Comparison of ENCODE assay signal across 8 cellular contexts in genomic region chr11:64233913-64234839, GRCh38.
DNase-seq lines count a peak whose midpoint lies in the region; ATAC-seq and TF ChIP-seq lines count a peak whose summit lies in the region.

VEGFB (plus strand) TSS chr11:64234584; CDS start chr11:64234834, 250 bp downstream.

- H3K9me2 ChIP-seq in Loucy (replicated peaks; ENCODE audit: low read depth, low read length) = no peaks in the 10 kb centered on the region

- in situ Hi-C loops in ACHN (cut with HindIII; ENCODE audit: low pct_ligation_motif_present, low pct_unique_long_range_greater_than_20kb, low sequenced_read_pairs) = no loop called here

- TF ChIP-seq CTCF in Loucy (conservative IDR thresholded peaks at IDR 0.05; ENCODE audit: low read length) = no peak
- TF ChIP-seq CTCF in choroid plexus epithelial cell (conservative IDR thresholded peaks at IDR 0.05; ENCODE audit: low read depth, low read length) = no peak

- no peaks in the 10 kb centered on the region for H3K27me3 ChIP-seq in Loucy (ENCODE audit: insufficient read depth, low read length, poor library complexity, severe bottlenecking)
- no peaks in the 10 kb centered on the region for H3K27me3 ChIP-seq in layer of hippocampus (ENCODE audit: control insufficient read depth, insufficient read depth, low read length)

- H3F3A ChIP-seq in Loucy (ENCODE audit: low read depth) = peaks cover 6% of the 10 kb centered on the region; the same call in 1 of the 2 replicates

- H3K4me3 ChIP-seq in Loucy (ENCODE audit: low read length, poor library complexity, severe bottlenecking) = peak within 1 kb of the TSS; percentile 77
- H3K4me3 ChIP-seq in choroid plexus epithelial cell (ENCODE audit: low read depth, low read length) = peak within 1 kb of the TSS; percentile 67

- no peaks in the 10 kb centered on the region for H3K9me3 ChIP-seq in Loucy (ENCODE audit: insufficient read depth, low read depth, low read length)

- H3K79me2 ChIP-seq in Loucy (ENCODE audit: insufficient read depth, low read length) = peaks cover 22% of the 10 kb centered on the region; the same call in 1 of the 2 replicates

- H3K4me2 ChIP-seq in Loucy (ENCODE audit: low read depth, low read length, poor library complexity, severe bottlenecking) = peak within 1 kb of the TSS; percentile 83

- H2AFZ ChIP-seq in Loucy (ENCODE audit: low read length) = no peak within 1 kb of the TSS

- peak within 1 kb of the TSS; percentile 83 for H3K27ac ChIP-seq in layer of hippocampus (ENCODE audit: low read depth, low read length)

- H4K20me1 ChIP-seq in Loucy (ENCODE audit: insufficient read depth, low read length, poor library complexity, severe bottlenecking) = peaks cover 15% of the 10 kb centered on the region

- ATAC-seq in GM18909 (IDR thresholded peaks at IDR 0.05; ENCODE audit: poor library complexity, unreplicated experiment) (peak; percentile 41), HG03378 (IDR thresholded peaks at IDR 0.05; ENCODE audit: unreplicated experiment) (no peak)
- ATAC-seq in activated CD4-positive, CD25-positive, alpha-beta regulatory T cell treated with anti-CD3 and anti-CD28 coated beads, Interleukin-2, amount 50 U/mL, for 24 hours = peak; percentile 49 to 59

- no peaks in the 10 kb centered on the region; the same call in 1 of the 2 replicates for H3K36me3 ChIP-seq in Loucy (ENCODE audit: insufficient read depth, low read length)

- peaks cover 16% of the 10 kb centered on the region for H3K4me1 ChIP-seq in Loucy (ENCODE audit: insufficient read depth, low read length, poor library complexity, severe bottlenecking)

- peak within 1 kb of the TSS; percentile 66 for H3K9ac ChIP-seq in Loucy (ENCODE audit: low read depth, low read length, poor library complexity, severe bottlenecking)

- DNase-seq in ACHN (peak; percentile 70), choroid plexus epithelial cell (ENCODE audit: low read depth) (no peak)
- peak; percentile 70 to 78 for DNase-seq in stimulated activated CD4-positive, alpha-beta T cell treated with anti-CD3 and anti-CD28 coated beads, Interleukin-2, amount 100 ng/mL, for 24 hours
